Comparison of ENCODE assay signal across 8 cellular contexts in the genomic region with DNA sequence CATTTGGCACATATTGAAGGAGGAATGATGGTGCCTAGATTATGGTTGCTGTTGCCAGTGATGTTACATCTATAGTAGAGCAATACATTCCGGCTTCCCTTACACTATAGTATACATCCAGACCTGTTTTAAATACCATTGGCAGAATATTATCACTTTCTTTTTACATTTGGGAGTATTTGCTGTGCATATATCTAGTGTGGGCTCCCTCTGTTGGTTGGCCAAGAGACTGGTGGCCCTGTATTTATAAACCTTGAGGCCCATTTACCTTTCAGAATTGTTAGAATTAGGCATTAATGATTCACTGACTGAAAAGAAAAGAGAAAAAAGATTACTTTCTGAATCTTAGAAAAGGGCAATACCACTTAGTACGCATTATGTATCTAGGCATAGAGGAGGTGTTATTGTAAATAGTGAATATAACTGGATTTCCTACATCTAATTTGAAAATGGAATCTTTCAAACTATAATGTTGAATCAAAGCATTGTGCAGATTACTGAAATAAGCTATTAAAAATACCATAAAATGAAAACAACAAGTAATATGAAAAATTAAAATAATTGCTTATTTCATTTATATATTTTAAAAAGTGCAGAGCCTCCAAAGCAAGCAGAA.
DNase-seq lines count a peak whose midpoint lies in the region; ATAC-seq and TF ChIP-seq lines count a peak whose summit lies in the region.

No MANE protein-coding gene starts in this region.

- DNase-seq in Calu3 (peak; percentile 29), NCI-H446 treated with DMSO at 0.1 percent for 48 hours (lab: John Stamatoyannopoulos, UW) (peak; percentile 3), fibroblast of gingiva (ENCODE audit: low read depth) (peak; percentile 23), tibial artery (no peak), GM19240 (ENCODE audit: insufficient read length, low spot score) (no peak), NOMO-1 (lab: John Stamatoyannopoulos, UW; ENCODE audit: unreplicated experiment in 2 of 2) (no peak)
- no peak for DNase-seq in activated CD4-positive, alpha-beta T cell treated with anti-CD3 and anti-CD28 coated beads, Interleukin-2, amount 50 U/mL, for 1 hour

- H3K4me1 Mint-ChIP-seq in Calu3 (ENCODE audit: low read depth, unreplicated experiment): no peaks in the 10 kb centered on the region

- H3K4me3 Mint-ChIP-seq in Calu3 (ENCODE audit: low read depth, unreplicated experiment): no peak overlapping the region

- H3K36me3 ChIP-seq in tibial artery: no peaks in the 10 kb centered on the region

- no peak overlapping the region for H3K4me3 ChIP-seq in tibial artery

- no peak overlapping the region for H3K27ac ChIP-seq in tibial artery

- BruUV-seq in Calu3 (replicated peaks; lab: Mats Ljungman, UMichigan): no TSS peak

- ATAC-seq in GM21390 (IDR thresholded peaks at IDR 0.05; ENCODE audit: unreplicated experiment): peak; percentile 68

- no peaks in the 10 kb centered on the region for H3K27me3 Mint-ChIP-seq in Calu3 (ENCODE audit: unreplicated experiment)

- no peaks in the 10 kb centered on the region for H3K27me3 ChIP-seq in tibial artery

- CTCF ChIA-PET in Calu3 (lab: Charles Lee): no interaction called here

- no peaks in the 10 kb centered on the region for H3K36me3 Mint-ChIP-seq in Calu3 (ENCODE audit: insufficient read depth, unreplicated experiment)

- intact Hi-C loops in Calu3 (cut with micrococcal nuclease; ENCODE audit: unreplicated experiment) (loop anchor here (1.0 to 10.0 kb wide), 5 partner anchors 236 to 831 kb away; no protein-coding TSS in a partner anchor), tibial artery (cut with DNase I; ENCODE audit: low total_unique reads) (no loop called here)

- TF ChIP-seq CTCF in Calu3 (IDR thresholded peaks at IDR 0.05; ENCODE audit: unreplicated experiment) (peak; percentile 13), tibial artery (IDR thresholded peaks at IDR 0.05) (peak; percentile 35)

- H3K9me3 ChIP-seq in tibial artery: no peaks in the 10 kb centered on the region

- H3K9me3 Mint-ChIP-seq in Calu3 (ENCODE audit: low read depth, unreplicated experiment): no peaks in the 10 kb centered on the region

- H3K27ac Mint-ChIP-seq in Calu3 (ENCODE audit: unreplicated experiment): no peak overlapping the region

- no peaks in the 10 kb centered on the region for H3K4me1 ChIP-seq in tibial artery

Comparison
In these comparisons a context has a peak if more than half of its experiments do, and no peak if none do; other contexts are left out.
1. DNase-seq: peak in Calu3 (single experiment), NCI-H446 treated with DMSO at 0.1 percent for 48 hours (single experiment) and fibroblast of gingiva (single experiment); none in tibial artery (0 of 2), activated CD4-positive, alpha-beta T cell treated with anti-CD3 and anti-CD28 coated beads, Interleukin-2, amount 50 U/mL, for 1 hour (single experiment), GM19240 (single experiment) and NOMO-1 (0 of 2).